11 cellular contexts compared by ENCODE assay signal in genomic region chr17:76414334-76415295, GRCh38. TPM values are rescaled to one million over a fixed set of nuclear protein-coding genes. Genes with fewer than 3 reads are reported as not detected.
DNase-seq lines count a peak whose midpoint lies in the region; ATAC-seq and TF ChIP-seq lines count a peak whose summit lies in the region.
"Had no signal": no experiment of that assay in that cellular context is flagged by ENCODE, and none has a peak within 500 bp of the region (broad histone marks: within the 10 kb centered on the region; RNA-seq: fewer than 3 reads in every experiment).

No MANE protein-coding gene starts in this region.

- H3K9me3 Mint-ChIP-seq in activated CD4-positive, alpha-beta T cell treated with anti-CD3 and anti-CD28 coated beads, Interleukin-2, amount 10 ng/mL, durations not matched to agents 7 days and 5 days: no peaks in the 10 kb centered on the region

- H3K4me1 ChIP-seq in right lobe of liver (no peaks in the 10 kb centered on the region), suprapubic skin (peaks cover 7% of the 10 kb centered on the region)
- H3K4me1 ChIP-seq: colonic mucosa had no signal

- peaks cover 6% of the 10 kb centered on the region for H3K4me1 Mint-ChIP-seq in activated CD4-positive, alpha-beta T cell treated with anti-CD3 and anti-CD28 coated beads, Interleukin-2, amount 10 ng/mL, durations not matched to agents 7 days and 5 days

- no peak overlapping the region for H3K4me3 Mint-ChIP-seq in activated CD4-positive, alpha-beta T cell treated with anti-CD3 and anti-CD28 coated beads, Interleukin-2, amount 10 ng/mL, durations not matched to agents 7 days and 5 days

- H3K9me3 ChIP-seq in right lobe of liver (no peaks in the 10 kb centered on the region), suprapubic skin (no peaks in the 10 kb centered on the region)
- H3K9me3 ChIP-seq: colonic mucosa had no signal

- H3K36me3 ChIP-seq in right lobe of liver: no peaks in the 10 kb centered on the region
- no peaks in the 10 kb centered on the region for H3K36me3 ChIP-seq in suprapubic skin
- H3K36me3 ChIP-seq: colonic mucosa had no signal

- CTCF ChIA-PET in activated CD4-positive, alpha-beta T cell treated with anti-CD3 and anti-CD28 coated beads, Interleukin-2, amount 10 ng/mL, durations not matched to agents 7 days and 5 days (lab: Charles Lee): interaction anchor here (0.6 to 2.4 kb wide), 10 partner anchors 9 to 256 kb away, joined by 3 to 7 read pairs (median 3); partner anchors contain the start of gene UBE2O

- no peak for TF ChIP-seq EP300 in suprapubic skin (IDR thresholded peaks at IDR 0.05)

- H3K27me3 ChIP-seq in right lobe of liver: no peaks in the 10 kb centered on the region
- no peaks in the 10 kb centered on the region for H3K27me3 ChIP-seq in suprapubic skin
- H3K27me3 ChIP-seq: BLaER1 treated with 17β-estradiol and CSF1 and Interleukin-3, amounts not matched to agents 10 nM and 100 nM; colonic mucosa had no signal

- H3K27ac ChIP-seq in right lobe of liver (no peak overlapping the region), suprapubic skin (no peak overlapping the region)
- H3K27ac ChIP-seq: BLaER1 treated with 17β-estradiol and CSF1 and Interleukin-3, amounts not matched to agents 10 nM and 100 nM; colonic mucosa had no signal

- POLR2A ChIA-PET in activated CD4-positive, alpha-beta T cell treated with anti-CD3 and anti-CD28 coated beads, Interleukin-2, amount 10 ng/mL, durations not matched to agents 7 days and 5 days (lab: Charles Lee): no interaction called here

- intact Hi-C loops in right lobe of liver (cut with DNase I): no loop called here

- H3K27me3 Mint-ChIP-seq in activated CD4-positive, alpha-beta T cell treated with anti-CD3 and anti-CD28 coated beads, Interleukin-2, amount 10 ng/mL, durations not matched to agents 7 days and 5 days: no peaks in the 10 kb centered on the region

- peak; percentile 61 for DNase-seq in AG08395 (ENCODE audit: low spot score)
- peak; percentile 82 for DNase-seq in NCI-H1694 (lab: John Stamatoyannopoulos, UW)
- peak; percentile 88 for DNase-seq in astrocyte of the hippocampus (ENCODE audit: low read depth, low spot score)
- peak in 1 of 3 donors; percentile 54 for DNase-seq in right lobe of liver
- no peak for DNase-seq in suprapubic skin (ENCODE audit: low spot score in 2 of 2)
- DNase-seq in activated CD4-positive, alpha-beta T cell treated with anti-CD3 and anti-CD28 coated beads, Interleukin-2, amount 10 ng/mL, durations not matched to agents 7 days and 5 days: no peak
- no peak for DNase-seq in HCEC 1CT
- no peak for DNase-seq in NCI-H226
- DNase-seq: colonic mucosa had no signal

- TF ChIP-seq POLR2A in right lobe of liver (IDR thresholded peaks at IDR 0.05) (no peak), suprapubic skin (IDR thresholded peaks at IDR 0.05) (no peak)

- 68% methylated on average over 3 of the region's 21 CpGs for WGBS in right lobe of liver (ENCODE audit: insufficient coverage, low coverage, low lambda C conversion rate, missing lambda C conversion rate)
- WGBS in suprapubic skin: 47% methylated on average over 18 of the region's 21 CpGs

- H3K36me3 Mint-ChIP-seq in activated CD4-positive, alpha-beta T cell treated with anti-CD3 and anti-CD28 coated beads, Interleukin-2, amount 10 ng/mL, durations not matched to agents 7 days and 5 days (ENCODE audit: low read depth): no peaks in the 10 kb centered on the region

- ATAC-seq in right lobe of liver: peak in 3 of 4 donors; percentile 20 to 32 (median 30)

- TF ChIP-seq CTCF in right lobe of liver (IDR thresholded peaks at IDR 0.05) (no peak), suprapubic skin (IDR thresholded peaks at IDR 0.05) (no peak)

- no peak overlapping the region for H3K27ac Mint-ChIP-seq in activated CD4-positive, alpha-beta T cell treated with anti-CD3 and anti-CD28 coated beads, Interleukin-2, amount 10 ng/mL, durations not matched to agents 7 days and 5 days

- H3K4me3 ChIP-seq in right lobe of liver: no peak overlapping the region
- no peak overlapping the region for H3K4me3 ChIP-seq in suprapubic skin
- H3K4me3 ChIP-seq: BLaER1 treated with 17β-estradiol and CSF1 and Interleukin-3, amounts not matched to agents 10 nM and 100 nM; colonic mucosa had no signal

RNA-seq across cellular contexts. Expression of gene SPHK1, which starts 30.2 kb away (rescaled TPM):
- total RNA-seq in right lobe of liver (1 to 10 TPM in 4 of 6 experiments, under 1 TPM in 2; 0.35 to 2.6 (median 1.5) TPM), suprapubic skin (10 to 100 TPM; 10.5 to 17.9 (median 12.5) TPM)
- 1 to 10 TPM; 1.4 to 1.6 TPM for total RNA-seq in activated CD4-positive, alpha-beta T cell treated with anti-CD3 and anti-CD28 coated beads, Interleukin-2, amount 10 ng/mL, durations not matched to agents 7 days and 5 days

RNA-seq across cellular contexts. Expression of gene UBE2O, which starts 38.3 kb away (rescaled TPM):
- total RNA-seq in right lobe of liver (10 to 100 TPM in 5 of 6 experiments, 1 to 10 TPM in 1; 10.0 to 12.9 (median 12.0) TPM), suprapubic skin (10 to 100 TPM; 31.3 to 42.0 (median 37.7) TPM)
- total RNA-seq in activated CD4-positive, alpha-beta T cell treated with anti-CD3 and anti-CD28 coated beads, Interleukin-2, amount 10 ng/mL, durations not matched to agents 7 days and 5 days: 10 to 100 TPM; 30.5 to 31.3 TPM

RNA-seq across cellular contexts. Expression of gene AANAT, which starts 52.8 kb away (rescaled TPM):
- total RNA-seq in right lobe of liver (not detected), suprapubic skin (not detected)
- not detected for total RNA-seq in activated CD4-positive, alpha-beta T cell treated with anti-CD3 and anti-CD28 coated beads, Interleukin-2, amount 10 ng/mL, durations not matched to agents 7 days and 5 days
- total RNA-seq: colonic mucosa, SK-MEL-5 had no signal

Comparison
In these comparisons a context has a peak if more than half of its experiments do, and no peak if none do; other contexts are left out.
1. DNase-seq: peak in AG08395 (single experiment), NCI-H1694 (single experiment) and astrocyte of the hippocampus (single experiment); none in suprapubic skin (0 of 2), activated CD4-positive, alpha-beta T cell treated with anti-CD3 and anti-CD28 coated beads, Interleukin-2, amount 10 ng/mL, durations not matched to agents 7 days and 5 days (single experiment), HCEC 1CT (single experiment) and NCI-H226 (single experiment).